Comparison of ENCODE assay signal across 2 cellular contexts in the genomic region with DNA sequence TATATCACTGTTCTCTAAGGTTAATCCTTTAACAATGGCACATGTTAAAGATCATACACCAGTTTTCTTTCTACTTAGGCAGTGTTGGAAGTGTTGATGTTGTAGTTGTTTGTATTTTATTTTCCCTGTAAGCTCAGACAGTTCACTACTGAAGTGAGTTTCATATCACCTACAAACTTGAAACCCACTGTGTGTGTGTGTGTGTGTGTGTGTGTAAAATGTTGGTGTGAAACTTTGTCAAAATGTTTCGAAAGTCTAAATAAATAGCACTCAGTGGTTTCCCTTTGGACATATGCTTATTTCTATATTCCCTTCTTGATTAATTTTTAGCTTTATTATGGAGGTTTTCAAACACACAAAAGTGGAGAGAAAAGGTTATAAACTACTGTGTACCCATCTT.
TF ChIP-seq lines count a peak whose summit lies in the region.

No MANE protein-coding gene starts in this region.

TF ChIP-seq in SK-N-SH treated with all-trans-retinoic acid at 6 μM for 48 hours, 23 proteins besides CTCF, POLR2A, EP300 and RAD21 (continued from another document):
- TF ChIP-seq, protein P1, sequence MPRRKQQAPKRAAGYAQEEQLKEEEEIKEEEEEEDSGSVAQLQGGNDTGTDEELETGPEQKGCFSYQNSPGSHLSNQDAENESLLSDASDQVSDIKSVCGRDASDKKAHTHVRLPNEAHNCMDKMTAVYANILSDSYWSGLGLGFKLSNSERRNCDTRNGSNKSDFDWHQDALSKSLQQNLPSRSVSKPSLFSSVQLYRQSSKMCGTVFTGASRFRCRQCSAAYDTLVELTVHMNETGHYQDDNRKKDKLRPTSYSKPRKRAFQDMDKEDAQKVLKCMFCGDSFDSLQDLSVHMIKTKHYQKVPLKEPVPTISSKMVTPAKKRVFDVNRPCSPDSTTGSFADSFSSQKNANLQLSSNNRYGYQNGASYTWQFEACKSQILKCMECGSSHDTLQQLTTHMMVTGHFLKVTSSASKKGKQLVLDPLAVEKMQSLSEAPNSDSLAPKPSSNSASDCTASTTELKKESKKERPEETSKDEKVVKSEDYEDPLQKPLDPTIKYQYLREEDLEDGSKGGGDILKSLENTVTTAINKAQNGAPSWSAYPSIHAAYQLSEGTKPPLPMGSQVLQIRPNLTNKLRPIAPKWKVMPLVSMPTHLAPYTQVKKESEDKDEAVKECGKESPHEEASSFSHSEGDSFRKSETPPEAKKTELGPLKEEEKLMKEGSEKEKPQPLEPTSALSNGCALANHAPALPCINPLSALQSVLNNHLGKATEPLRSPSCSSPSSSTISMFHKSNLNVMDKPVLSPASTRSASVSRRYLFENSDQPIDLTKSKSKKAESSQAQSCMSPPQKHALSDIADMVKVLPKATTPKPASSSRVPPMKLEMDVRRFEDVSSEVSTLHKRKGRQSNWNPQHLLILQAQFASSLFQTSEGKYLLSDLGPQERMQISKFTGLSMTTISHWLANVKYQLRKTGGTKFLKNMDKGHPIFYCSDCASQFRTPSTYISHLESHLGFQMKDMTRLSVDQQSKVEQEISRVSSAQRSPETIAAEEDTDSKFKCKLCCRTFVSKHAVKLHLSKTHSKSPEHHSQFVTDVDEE (CRISPR knock-in tag; IDR thresholded peaks at IDR 0.05), result no peak
- TF ChIP-seq OSR1 (CRISPR knock-in tag; IDR thresholded peaks at IDR 0.05), result no peak
- no peak for TF ChIP-seq ZNF8 (CRISPR knock-in tag; IDR thresholded peaks at IDR 0.05)
- TF ChIP-seq RARB (CRISPR knock-in tag; IDR thresholded peaks at IDR 0.05), result no peak
- TF ChIP-seq, protein P2, sequence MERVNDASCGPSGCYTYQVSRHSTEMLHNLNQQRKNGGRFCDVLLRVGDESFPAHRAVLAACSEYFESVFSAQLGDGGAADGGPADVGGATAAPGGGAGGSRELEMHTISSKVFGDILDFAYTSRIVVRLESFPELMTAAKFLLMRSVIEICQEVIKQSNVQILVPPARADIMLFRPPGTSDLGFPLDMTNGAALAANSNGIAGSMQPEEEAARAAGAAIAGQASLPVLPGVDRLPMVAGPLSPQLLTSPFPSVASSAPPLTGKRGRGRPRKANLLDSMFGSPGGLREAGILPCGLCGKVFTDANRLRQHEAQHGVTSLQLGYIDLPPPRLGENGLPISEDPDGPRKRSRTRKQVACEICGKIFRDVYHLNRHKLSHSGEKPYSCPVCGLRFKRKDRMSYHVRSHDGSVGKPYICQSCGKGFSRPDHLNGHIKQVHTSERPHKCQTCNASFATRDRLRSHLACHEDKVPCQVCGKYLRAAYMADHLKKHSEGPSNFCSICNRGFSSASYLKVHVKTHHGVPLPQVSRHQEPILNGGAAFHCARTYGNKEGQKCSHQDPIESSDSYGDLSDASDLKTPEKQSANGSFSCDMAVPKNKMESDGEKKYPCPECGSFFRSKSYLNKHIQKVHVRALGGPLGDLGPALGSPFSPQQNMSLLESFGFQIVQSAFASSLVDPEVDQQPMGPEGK (CRISPR knock-in tag; IDR thresholded peaks at IDR 0.05; ENCODE audit: borderline replicate concordance), result no peak
- no peak for TF ChIP-seq ZFP3 (CRISPR knock-in tag; IDR thresholded peaks at IDR 0.05)
- no peak for TF ChIP-seq BACH2 (CRISPR knock-in tag; IDR thresholded peaks at IDR 0.05; ENCODE audit: borderline replicate concordance)
- TF ChIP-seq TOX (CRISPR knock-in tag; IDR thresholded peaks at IDR 0.05; ENCODE audit: borderline replicate concordance), result no peak

TF ChIP-seq in SK-N-SH, 30 proteins besides CTCF, POLR2A, EP300 and RAD21 (continued from another document):
- TF ChIP-seq, protein P3, sequence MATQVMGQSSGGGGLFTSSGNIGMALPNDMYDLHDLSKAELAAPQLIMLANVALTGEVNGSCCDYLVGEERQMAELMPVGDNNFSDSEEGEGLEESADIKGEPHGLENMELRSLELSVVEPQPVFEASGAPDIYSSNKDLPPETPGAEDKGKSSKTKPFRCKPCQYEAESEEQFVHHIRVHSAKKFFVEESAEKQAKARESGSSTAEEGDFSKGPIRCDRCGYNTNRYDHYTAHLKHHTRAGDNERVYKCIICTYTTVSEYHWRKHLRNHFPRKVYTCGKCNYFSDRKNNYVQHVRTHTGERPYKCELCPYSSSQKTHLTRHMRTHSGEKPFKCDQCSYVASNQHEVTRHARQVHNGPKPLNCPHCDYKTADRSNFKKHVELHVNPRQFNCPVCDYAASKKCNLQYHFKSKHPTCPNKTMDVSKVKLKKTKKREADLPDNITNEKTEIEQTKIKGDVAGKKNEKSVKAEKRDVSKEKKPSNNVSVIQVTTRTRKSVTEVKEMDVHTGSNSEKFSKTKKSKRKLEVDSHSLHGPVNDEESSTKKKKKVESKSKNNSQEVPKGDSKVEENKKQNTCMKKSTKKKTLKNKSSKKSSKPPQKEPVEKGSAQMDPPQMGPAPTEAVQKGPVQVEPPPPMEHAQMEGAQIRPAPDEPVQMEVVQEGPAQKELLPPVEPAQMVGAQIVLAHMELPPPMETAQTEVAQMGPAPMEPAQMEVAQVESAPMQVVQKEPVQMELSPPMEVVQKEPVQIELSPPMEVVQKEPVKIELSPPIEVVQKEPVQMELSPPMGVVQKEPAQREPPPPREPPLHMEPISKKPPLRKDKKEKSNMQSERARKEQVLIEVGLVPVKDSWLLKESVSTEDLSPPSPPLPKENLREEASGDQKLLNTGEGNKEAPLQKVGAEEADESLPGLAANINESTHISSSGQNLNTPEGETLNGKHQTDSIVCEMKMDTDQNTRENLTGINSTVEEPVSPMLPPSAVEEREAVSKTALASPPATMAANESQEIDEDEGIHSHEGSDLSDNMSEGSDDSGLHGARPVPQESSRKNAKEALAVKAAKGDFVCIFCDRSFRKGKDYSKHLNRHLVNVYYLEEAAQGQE (IDR thresholded peaks at IDR 0.05; ENCODE audit: low read depth, low read length), result no peak
- TF ChIP-seq RFX5 (IDR thresholded peaks at IDR 0.05; ENCODE audit: low read length) (no peak), SMC3 (IDR thresholded peaks at IDR 0.05; ENCODE audit: low read depth, low read length) (no peak), NRF1 (IDR thresholded peaks at IDR 0.05; ENCODE audit: low read depth, low read length) (no peak), TAF1 (IDR thresholded peaks at IDR 0.05; ENCODE audit: borderline replicate concordance, low read depth, low read length) (no peak)
